Comparison of ENCODE assay signal across 8 cellular contexts in the genomic region with DNA sequence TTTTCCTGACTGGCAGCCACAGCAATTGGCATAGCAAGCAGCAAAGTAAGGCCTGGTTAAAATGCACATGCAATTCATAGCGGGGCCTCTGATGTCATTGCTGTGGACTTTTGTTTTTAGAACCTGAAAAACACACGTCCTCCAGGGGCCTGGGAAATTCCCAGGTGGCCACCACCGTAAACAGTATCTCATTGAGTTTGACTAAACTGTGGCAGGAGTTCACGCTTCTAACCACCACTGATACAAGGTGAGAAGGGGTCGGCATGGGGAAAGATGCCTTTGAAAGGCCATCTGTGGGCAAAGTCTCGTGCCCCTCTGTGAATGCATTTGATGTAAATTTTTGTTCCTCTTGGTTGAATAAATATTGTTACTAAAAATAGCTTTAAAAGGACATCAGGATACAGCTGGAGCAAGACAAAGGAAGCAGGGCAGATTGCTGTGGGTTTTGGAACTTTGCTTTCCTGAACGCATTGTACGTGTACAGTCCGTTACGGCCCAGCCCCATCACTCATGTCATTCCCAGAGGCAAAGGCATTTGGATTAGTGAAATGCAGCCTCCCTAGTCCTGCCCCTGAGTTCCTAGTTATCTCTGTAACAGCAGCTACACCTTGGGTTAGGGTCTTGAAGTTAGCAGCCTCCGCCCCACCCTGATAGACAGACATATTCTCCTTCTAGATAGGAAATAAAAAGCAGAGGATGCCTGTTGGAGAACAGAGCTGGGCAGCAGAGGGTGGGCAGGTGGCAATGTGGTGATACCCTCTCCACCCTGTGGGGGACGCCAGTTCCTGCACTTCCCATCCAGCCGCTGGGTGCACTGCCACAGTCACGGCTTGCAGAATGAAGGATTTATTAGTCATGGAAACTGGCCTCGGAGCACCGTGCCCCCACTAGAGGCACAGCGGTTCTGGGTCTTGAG.
DNase-seq lines count a peak whose midpoint lies in the region; ATAC-seq, FAIRE-seq and TF ChIP-seq lines count a peak whose summit lies in the region.

No MANE protein-coding gene starts in this region.

- no peak for TF ChIP-seq POLR2A in GM18505 (IDR thresholded peaks at IDR 0.05; ENCODE audit: borderline replicate concordance, extremely low read depth, insufficient read depth, insufficient read length)

- no peak overlapping the region for H3K27ac Mint-ChIP-seq in CD14-positive monocyte
- peak overlapping the region; percentile 82 for H3K27ac Mint-ChIP-seq in T-helper 1 cell treated with Interleukin-12 subunit alpha and Interleukin-12 subunit beta and Interleukin-4 antibody, amounts not matched to agents 30 μg/mL and 1 μg/mL, for 36 hours
- H3K27ac Mint-ChIP-seq in Caco-2 (ENCODE audit: unreplicated experiment) = no peak overlapping the region

- H3K27me3 Mint-ChIP-seq in CD14-positive monocyte (ENCODE audit: low read depth in 3 of 3) = peaks cover 0 to 1% (median 0%) of the 10 kb centered on the region in 3 donors
- no peaks in the 10 kb centered on the region for H3K27me3 Mint-ChIP-seq in T-helper 1 cell treated with Interleukin-12 subunit alpha and Interleukin-12 subunit beta and Interleukin-4 antibody, amounts not matched to agents 30 μg/mL and 1 μg/mL, for 36 hours (ENCODE audit: low read depth)
- no peaks in the 10 kb centered on the region for H3K27me3 Mint-ChIP-seq in Caco-2 (ENCODE audit: insufficient read depth, unreplicated experiment)

- intact Hi-C loops in CD14-positive monocyte (cut with micrococcal nuclease) (no loop called here), left ventricle myocardium superior (cut with micrococcal nuclease) (no loop called here), Caco-2 (cut with micrococcal nuclease; ENCODE audit: unreplicated experiment) (no loop called here)

- ATAC-seq in GM18505 (IDR thresholded peaks at IDR 0.05; ENCODE audit: unreplicated experiment) (peak; percentile 47), HG02938 (IDR thresholded peaks at IDR 0.05; ENCODE audit: unreplicated experiment) (peak; percentile 40), left ventricle myocardium superior (peak; percentile 65)

- H3K4me1 Mint-ChIP-seq in CD14-positive monocyte = peaks cover 12% of the 10 kb centered on the region
- H3K4me1 Mint-ChIP-seq in T-helper 1 cell treated with Interleukin-12 subunit alpha and Interleukin-12 subunit beta and Interleukin-4 antibody, amounts not matched to agents 30 μg/mL and 1 μg/mL, for 36 hours (ENCODE audit: low read depth) = peaks cover 59% of the 10 kb centered on the region
- peaks cover 5% of the 10 kb centered on the region for H3K4me1 Mint-ChIP-seq in Caco-2 (ENCODE audit: low read depth, unreplicated experiment)

- DNase-seq in CD14-positive monocyte (ENCODE audit: low spot score) (no peak), left ventricle myocardium superior (peak; percentile 33), small intestine (no peak), Caco-2 (no peak)
- DNase-seq in stimulated activated CD8-positive, alpha-beta memory T cell treated with anti-CD3 and anti-CD28 coated beads, Interleukin-7, amount 100 ng/mL, for 4 hours (ENCODE audit: low read depth in 2 of 2) = peak; percentile 5 to 10

- H3K4me1 ChIP-seq in small intestine (ENCODE audit: control insufficient read depth in 2 of 2, insufficient read depth in 1 of 2, low read depth in 1 of 2, low read length in 1 of 2) (peaks cover 0 to 4% of the 10 kb centered on the region in 2 donors), Caco-2 (peaks cover 12% of the 10 kb centered on the region; the same call in 1 of the 2 replicates)

- peak overlapping the region in 1 of 2 donors; percentile 32 for H3K27ac ChIP-seq in small intestine (ENCODE audit: low read depth in 1 of 2, low read length in 1 of 2)

- H3K9me3 ChIP-seq in small intestine (ENCODE audit: control insufficient read depth, low read depth) (no peaks in the 10 kb centered on the region), Caco-2 (no peaks in the 10 kb centered on the region)

- H3K36me3 ChIP-seq in small intestine (ENCODE audit: control insufficient read depth in 2 of 2, insufficient read depth in 2 of 2, low read length in 2 of 2) (no peaks in the 10 kb centered on the region), Caco-2 (ENCODE audit: control insufficient read depth, insufficient read depth, low read length) (no peaks in the 10 kb centered on the region)

- CTCF ChIA-PET in Caco-2 (lab: Charles Lee) = no interaction called here

- H3K4me3 ChIP-seq in small intestine (ENCODE audit: low read depth in 1 of 2, low read length in 2 of 2) (no peak overlapping the region), Caco-2 (ENCODE audit: low read depth, low read length) (no peak overlapping the region)

- POLR2A ChIA-PET in Caco-2 (lab: Charles Lee) = no interaction called here

- H3K27me3 ChIP-seq in small intestine (ENCODE audit: control insufficient read depth in 2 of 2, insufficient read depth in 2 of 2, low read length in 2 of 2) (no peaks in the 10 kb centered on the region), Caco-2 (replicated peaks; ENCODE audit: control insufficient read depth, insufficient read depth, low read length) (no peaks in the 10 kb centered on the region)

- 70 to 84% (median 75%) methylated on average over 17 of the region's 17 CpGs for WGBS in small intestine, 3 donors

- H3K4me3 Mint-ChIP-seq in CD14-positive monocyte (no peak overlapping the region), Caco-2 (ENCODE audit: unreplicated experiment) (no peak overlapping the region)
- H3K4me3 Mint-ChIP-seq in T-helper 1 cell treated with Interleukin-12 subunit alpha and Interleukin-12 subunit beta and Interleukin-4 antibody, amounts not matched to agents 30 μg/mL and 1 μg/mL, for 36 hours = peak overlapping the region; percentile 53

- peak; percentile 51 for TF ChIP-seq CTCF in CD14-positive monocyte (IDR thresholded peaks at IDR 0.05)
- TF ChIP-seq CTCF in Caco-2 (IDR thresholded peaks at IDR 0.05; ENCODE audit: insufficient read depth in 1 of 2, low read depth in 1 of 2, low read length in 1 of 2, severe bottlenecking in 1 of 2, unreplicated experiment in 1 of 2) = no peak

- no peak for FAIRE-seq in small intestine (lab: Jason Lieb, UNC)

- no peaks in the 10 kb centered on the region for H3K36me3 Mint-ChIP-seq in CD14-positive monocyte
- H3K36me3 Mint-ChIP-seq in T-helper 1 cell treated with Interleukin-12 subunit alpha and Interleukin-12 subunit beta and Interleukin-4 antibody, amounts not matched to agents 30 μg/mL and 1 μg/mL, for 36 hours (ENCODE audit: low read depth) = peaks cover 12% of the 10 kb centered on the region
- no peaks in the 10 kb centered on the region for H3K36me3 Mint-ChIP-seq in Caco-2 (ENCODE audit: insufficient read depth, unreplicated experiment)

- BruUV-seq in Caco-2 (replicated peaks; lab: Mats Ljungman, UMichigan) = no TSS peak

- H3K9me3 Mint-ChIP-seq in CD14-positive monocyte (no peaks in the 10 kb centered on the region), Caco-2 (ENCODE audit: unreplicated experiment) (no peaks in the 10 kb centered on the region)
- H3K9me3 Mint-ChIP-seq in T-helper 1 cell treated with Interleukin-12 subunit alpha and Interleukin-12 subunit beta and Interleukin-4 antibody, amounts not matched to agents 30 μg/mL and 1 μg/mL, for 36 hours = no peaks in the 10 kb centered on the region

Comparison
In these comparisons a context has a peak if more than half of its experiments do, and no peak if none do; other contexts are left out.
1. DNase-seq: peak in left ventricle myocardium superior (single experiment) and stimulated activated CD8-positive, alpha-beta memory T cell treated with anti-CD3 and anti-CD28 coated beads, Interleukin-7, amount 100 ng/mL, for 4 hours (2 of 2); none in CD14-positive monocyte (single experiment), small intestine (single experiment) and Caco-2 (0 of 2).
2. Peak in every context shown above with its lines, with median percentiles within 50 percentile points of each other: ATAC-seq.